10 cellular contexts compared by ENCODE assay signal in genomic region chr18:48408111-48408726, GRCh38. TPM values are rescaled to one million over a fixed set of nuclear protein-coding genes. Genes with fewer than 3 reads are reported as not detected.
DNase-seq lines count a peak whose midpoint lies in the region; ATAC-seq and TF ChIP-seq lines count a peak whose summit lies in the region.
"Had no signal": no experiment of that assay in that cellular context is flagged by ENCODE, and none has a peak within 500 bp of the region (broad histone marks: within the 10 kb centered on the region; RNA-seq: fewer than 3 reads in every experiment).

No MANE protein-coding gene starts in this region.

- H3K27me3 Mint-ChIP-seq in HFFc6 (ENCODE audit: insufficient read depth), result peaks cover 39% of the 10 kb centered on the region
- peaks cover 70% of the 10 kb centered on the region for H3K27me3 Mint-ChIP-seq in activated T-helper 2 cell treated with anti-CD3 and anti-CD28 coated beads, Interferon-gamma antibody, Interleukin-2, Interleukin-4, amounts not matched to agents 10 μg/mL and 5 μg/mL and 100 μg/mL, durations not matched to agents 14 hours and 24 hours and 36 hours (ENCODE audit: low read depth)
- peaks cover 20 to 36% (median 32%) of the 10 kb centered on the region in 3 donors for H3K27me3 Mint-ChIP-seq in immature natural killer cell (ENCODE audit: low read depth in 3 of 3)
- H3K27me3 Mint-ChIP-seq in stimulated activated memory B cell treated with anti-CD40 and anti-IgM and Interleukin-4, amounts not matched to agents 10 μg/mL and 1 μg/mL and 100 μg/mL, for 72 hours, result peaks cover 70% of the 10 kb centered on the region

- no peak overlapping the region for H3K27ac Mint-ChIP-seq in HFFc6
- no peak overlapping the region for H3K27ac Mint-ChIP-seq in activated T-helper 2 cell treated with anti-CD3 and anti-CD28 coated beads, Interferon-gamma antibody, Interleukin-2, Interleukin-4, amounts not matched to agents 10 μg/mL and 5 μg/mL and 100 μg/mL, durations not matched to agents 14 hours and 24 hours and 36 hours
- no peak overlapping the region for H3K27ac Mint-ChIP-seq in immature natural killer cell
- H3K27ac Mint-ChIP-seq in stimulated activated memory B cell treated with anti-CD40 and anti-IgM and Interleukin-4, amounts not matched to agents 10 μg/mL and 1 μg/mL and 100 μg/mL, for 72 hours, result no peak overlapping the region

- intact Hi-C loops in activated T-helper 2 cell treated with anti-CD3 and anti-CD28 coated beads, Interferon-gamma antibody, Interleukin-2, Interleukin-4, amounts not matched to agents 10 μg/mL and 5 μg/mL and 100 μg/mL, durations not matched to agents 14 hours and 24 hours and 36 hours (cut with micrococcal nuclease), result no loop called here

- no peak for TF ChIP-seq CTCF in HFFc6 (IDR thresholded peaks at IDR 0.05)

- H3K9me3 Mint-ChIP-seq in HFFc6 (no peaks in the 10 kb centered on the region), immature natural killer cell (peaks cover 0 to 6% (median 0%) of the 10 kb centered on the region in 6 donors)
- no peaks in the 10 kb centered on the region for H3K9me3 Mint-ChIP-seq in activated T-helper 2 cell treated with anti-CD3 and anti-CD28 coated beads, Interferon-gamma antibody, Interleukin-2, Interleukin-4, amounts not matched to agents 10 μg/mL and 5 μg/mL and 100 μg/mL, durations not matched to agents 14 hours and 24 hours and 36 hours
- peaks cover under 1% of the 10 kb centered on the region for H3K9me3 Mint-ChIP-seq in stimulated activated memory B cell treated with anti-CD40 and anti-IgM and Interleukin-4, amounts not matched to agents 10 μg/mL and 1 μg/mL and 100 μg/mL, for 72 hours

- H3K36me3 Mint-ChIP-seq in HFFc6 (ENCODE audit: low read depth) (no peaks in the 10 kb centered on the region), immature natural killer cell (no peaks in the 10 kb centered on the region)
- no peaks in the 10 kb centered on the region for H3K36me3 Mint-ChIP-seq in activated T-helper 2 cell treated with anti-CD3 and anti-CD28 coated beads, Interferon-gamma antibody, Interleukin-2, Interleukin-4, amounts not matched to agents 10 μg/mL and 5 μg/mL and 100 μg/mL, durations not matched to agents 14 hours and 24 hours and 36 hours (ENCODE audit: low read depth)
- H3K36me3 Mint-ChIP-seq in stimulated activated memory B cell treated with anti-CD40 and anti-IgM and Interleukin-4, amounts not matched to agents 10 μg/mL and 1 μg/mL and 100 μg/mL, for 72 hours, result no peaks in the 10 kb centered on the region

- DNase-seq in HFFc6 (no peak), immature natural killer cell (no peak)
- no peak for DNase-seq in activated T-helper 2 cell treated with anti-CD3 and anti-CD28 coated beads, Interferon-gamma antibody, Interleukin-2, Interleukin-4, amounts not matched to agents 10 μg/mL and 5 μg/mL and 100 μg/mL, durations not matched to agents 14 hours and 24 hours and 36 hours (ENCODE audit: low spot score)
- DNase-seq: SIG-M5 had no signal

- peak overlapping the region; percentile 80 for H3K4me3 Mint-ChIP-seq in HFFc6
- H3K4me3 Mint-ChIP-seq in activated T-helper 2 cell treated with anti-CD3 and anti-CD28 coated beads, Interferon-gamma antibody, Interleukin-2, Interleukin-4, amounts not matched to agents 10 μg/mL and 5 μg/mL and 100 μg/mL, durations not matched to agents 14 hours and 24 hours and 36 hours (ENCODE audit: low read depth), result peak overlapping the region; percentile 66
- H3K4me3 Mint-ChIP-seq in immature natural killer cell, result peak overlapping the region; percentile 71 to 80 (median 78)
- peak overlapping the region; percentile 51 for H3K4me3 Mint-ChIP-seq in stimulated activated memory B cell treated with anti-CD40 and anti-IgM and Interleukin-4, amounts not matched to agents 10 μg/mL and 1 μg/mL and 100 μg/mL, for 72 hours

- H3K4me1 Mint-ChIP-seq in HFFc6 (ENCODE audit: low read depth) (peaks cover 29% of the 10 kb centered on the region), immature natural killer cell (peaks cover 11 to 15% of the 10 kb centered on the region in 2 donors)
- peaks cover 5% of the 10 kb centered on the region for H3K4me1 Mint-ChIP-seq in activated T-helper 2 cell treated with anti-CD3 and anti-CD28 coated beads, Interferon-gamma antibody, Interleukin-2, Interleukin-4, amounts not matched to agents 10 μg/mL and 5 μg/mL and 100 μg/mL, durations not matched to agents 14 hours and 24 hours and 36 hours (ENCODE audit: low read depth)
- peaks cover 18% of the 10 kb centered on the region for H3K4me1 Mint-ChIP-seq in stimulated activated memory B cell treated with anti-CD40 and anti-IgM and Interleukin-4, amounts not matched to agents 10 μg/mL and 1 μg/mL and 100 μg/mL, for 72 hours

- ATAC-seq in stimulated activated memory B cell treated with anti-CD40 and anti-IgM and Interleukin-4, amounts not matched to agents 10 μg/mL and 1 μg/mL and 100 μg/mL, for 72 hours, result no peak
- ATAC-seq in GM18520 (IDR thresholded peaks at IDR 0.05; ENCODE audit: unreplicated experiment) (no peak), HG02623 (IDR thresholded peaks at IDR 0.05; ENCODE audit: unreplicated experiment) (no peak), HG03354 (IDR thresholded peaks at IDR 0.05; ENCODE audit: poor library complexity, severe bottlenecking, unreplicated experiment) (no peak), HG03108 (IDR thresholded peaks at IDR 0.05; ENCODE audit: unreplicated experiment) (no peak)

RNA-seq across cellular contexts. Expression of gene ZBTB7C, which starts 1.0 kb away (rescaled TPM):
- not detected for total RNA-seq in HFFc6 (2021; fragmentation: NEBNext Ultra II Directional; extraction: Animal tissue kit (Norgen Biotek cat#: 25700))
- total RNA-seq in activated T-helper 2 cell treated with anti-CD3 and anti-CD28 coated beads, Interferon-gamma antibody, Interleukin-2, Interleukin-4, amounts not matched to agents 10 μg/mL and 5 μg/mL and 100 μg/mL, durations not matched to agents 14 hours and 24 hours and 36 hours, result 0.07 and 0.21 TPM in 2 replicates
- not detected for polyA plus RNA-seq in immature natural killer cell
- total RNA-seq: fibroblast of villous mesenchyme had no signal
